In the genomic region with DNA sequence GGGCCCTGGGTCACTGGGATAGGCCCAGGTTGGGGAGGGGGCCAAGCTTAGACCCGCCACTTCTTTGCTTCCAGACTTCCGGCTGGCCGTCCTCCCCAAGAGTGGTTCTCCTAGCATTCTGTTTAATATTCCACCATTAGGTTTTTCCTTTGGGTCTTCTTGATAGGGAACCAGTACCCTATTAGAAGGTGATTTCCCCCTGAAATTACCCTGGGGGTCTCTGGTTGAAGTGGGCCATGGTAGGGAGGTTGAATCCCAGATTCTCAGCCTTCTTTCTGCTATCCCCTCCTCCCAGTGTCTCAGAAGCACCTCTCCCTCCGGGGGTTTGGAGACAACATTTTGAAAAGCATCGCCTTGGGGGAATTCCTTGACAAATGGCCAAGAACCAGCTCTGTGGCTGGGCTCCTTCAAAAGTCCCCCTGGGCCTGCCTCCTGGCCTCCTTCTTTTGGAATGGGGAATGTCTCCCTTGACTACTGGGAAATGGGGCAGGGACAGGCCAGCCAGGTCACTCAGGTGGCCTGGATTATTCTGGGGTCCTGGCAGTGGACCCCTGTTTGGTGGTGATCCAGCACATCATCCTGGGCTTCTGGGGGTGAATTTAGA, we compare ENCODE assay signal across 9 cellular contexts. TPM values are rescaled to one million over a fixed set of nuclear protein-coding genes. Genes with fewer than 3 reads are reported as not detected.
DNase-seq lines count a peak whose midpoint lies in the region; ATAC-seq, FAIRE-seq and TF ChIP-seq lines count a peak whose summit lies in the region.
"Had no signal": no experiment of that assay in that cellular context is flagged by ENCODE, and none has a peak within 500 bp of the region (broad histone marks: within the 10 kb centered on the region; RNA-seq: fewer than 3 reads in every experiment).

No MANE protein-coding gene starts in this region.

- no peaks in the 10 kb centered on the region for H3K9me2 ChIP-seq in GM23338 (ENCODE audit: insufficient read depth)

- H3K9me3 ChIP-seq in T-helper 17 cell (ENCODE audit: control insufficient read depth, low read length, poor library complexity, severe bottlenecking): no peaks in the 10 kb centered on the region

- 0 out of 2 replicates have a peak, but pooled peaks cover 8% of the 10 kb centered on the region for H3F3A ChIP-seq in GM23338 (replicated peaks; ENCODE audit: low read depth)

- H3K27me3 ChIP-seq in GM23338 (ENCODE audit: insufficient read depth): no peaks in the 10 kb centered on the region

- TF ChIP-seq CTCF in GM23338 (conservative IDR thresholded peaks at IDR 0.05; ENCODE audit: low read depth in 2 of 2) (no peak), fibroblast of pulmonary artery (IDR thresholded peaks at IDR 0.05; ENCODE audit: low read length, missing control alignments) (no peak)

- no peaks in the 10 kb centered on the region for H3K9me3 Mint-ChIP-seq in GM23338
- H3K9me3 Mint-ChIP-seq in stimulated activated memory B cell treated with anti-CD40 and anti-IgM and Interleukin-4, amounts not matched to agents 10 μg/mL and 1 μg/mL and 100 μg/mL, for 72 hours: no peaks in the 10 kb centered on the region

- peaks cover 15% of the 10 kb centered on the region for H4K20me1 ChIP-seq in GM23338 (replicated peaks; ENCODE audit: insufficient read depth)

- H3K4me3 Mint-ChIP-seq in GM23338 (no peak overlapping the region; the same call in 2 of the 3 replicates), T-helper 17 cell (no peak overlapping the region)
- H3K4me3 Mint-ChIP-seq in stimulated activated memory B cell treated with anti-CD40 and anti-IgM and Interleukin-4, amounts not matched to agents 10 μg/mL and 1 μg/mL and 100 μg/mL, for 72 hours: no peak overlapping the region

- H3K36me3 Mint-ChIP-seq in GM23338 (ENCODE audit: low read depth): peaks cover 20% of the 10 kb centered on the region
- no peaks in the 10 kb centered on the region for H3K36me3 Mint-ChIP-seq in T-helper 17 cell (ENCODE audit: low read depth)
- H3K36me3 Mint-ChIP-seq in stimulated activated memory B cell treated with anti-CD40 and anti-IgM and Interleukin-4, amounts not matched to agents 10 μg/mL and 1 μg/mL and 100 μg/mL, for 72 hours: peaks cover 28% of the 10 kb centered on the region

- peak overlapping the region; percentile 43 for H3K4me2 ChIP-seq in GM23338

- DNase-seq in GM23338 (ENCODE audit: low spot score): no peak
- no peak for DNase-seq in T-helper 17 cell
- DNase-seq in fibroblast of pulmonary artery (ENCODE audit: low read depth): no peak
- DNase-seq in urothelium cell line (ENCODE audit: low spot score): no peak
- DNase-seq: activated CD4-positive, alpha-beta T cell treated with anti-CD3 and anti-CD28 coated beads, Interleukin-2, amount 50 U/mL, for 48 hours; NCI-H526 had no signal

- H3K4me3 ChIP-seq in GM23338 (no peak overlapping the region), fibroblast of pulmonary artery (replicated peaks; ENCODE audit: low read depth, low read length) (peak overlapping the region; percentile 19)

- no peak overlapping the region for H2AFZ ChIP-seq in GM23338

- H3K4me1 ChIP-seq in GM23338 (ENCODE audit: insufficient read depth): peaks cover 81% of the 10 kb centered on the region

- H3K27me3 Mint-ChIP-seq in GM23338 (ENCODE audit: insufficient read depth, low read depth, poor library complexity) (peaks cover 16% of the 10 kb centered on the region), T-helper 17 cell (no peaks in the 10 kb centered on the region)
- H3K27me3 Mint-ChIP-seq in stimulated activated memory B cell treated with anti-CD40 and anti-IgM and Interleukin-4, amounts not matched to agents 10 μg/mL and 1 μg/mL and 100 μg/mL, for 72 hours: no peaks in the 10 kb centered on the region

- ATAC-seq in GM23338 (no peak), T-helper 17 cell (no peak), HG03442 (IDR thresholded peaks at IDR 0.05; ENCODE audit: unreplicated experiment) (no peak), GM21529 (IDR thresholded peaks at IDR 0.05; ENCODE audit: unreplicated experiment) (no peak)
- ATAC-seq in stimulated activated memory B cell treated with anti-CD40 and anti-IgM and Interleukin-4, amounts not matched to agents 10 μg/mL and 1 μg/mL and 100 μg/mL, for 72 hours: no peak

- H3K27ac ChIP-seq in GM23338 (ENCODE audit: low read depth): peak overlapping the region; percentile 78; the same call in 1 of the 2 replicates

- H3K27ac Mint-ChIP-seq in GM23338 (peak overlapping the region; percentile 23; the same call in 1 of the 2 replicates), T-helper 17 cell (peak overlapping the region; percentile 90)
- H3K27ac Mint-ChIP-seq in stimulated activated memory B cell treated with anti-CD40 and anti-IgM and Interleukin-4, amounts not matched to agents 10 μg/mL and 1 μg/mL and 100 μg/mL, for 72 hours: peak overlapping the region; percentile 87

- H3K36me3 ChIP-seq in GM23338 (ENCODE audit: insufficient read depth): peaks cover 2% of the 10 kb centered on the region; the same call in 1 of the 2 replicates

- peaks cover 85% of the 10 kb centered on the region for H3K79me2 ChIP-seq in GM23338 (replicated peaks; ENCODE audit: insufficient read depth)

- H3K4me1 Mint-ChIP-seq in GM23338 (peaks cover 82% of the 10 kb centered on the region), T-helper 17 cell (peaks cover 66% of the 10 kb centered on the region)
- H3K4me1 Mint-ChIP-seq in stimulated activated memory B cell treated with anti-CD40 and anti-IgM and Interleukin-4, amounts not matched to agents 10 μg/mL and 1 μg/mL and 100 μg/mL, for 72 hours: peaks cover 93% of the 10 kb centered on the region

- no peak for FAIRE-seq in urothelium cell line (lab: Jason Lieb, UNC)

TF ChIP-seq in GM23338, 12 proteins besides CTCF, POLR2A, EP300 and RAD21 (continues in another document):
- TF ChIP-seq, protein P1, sequence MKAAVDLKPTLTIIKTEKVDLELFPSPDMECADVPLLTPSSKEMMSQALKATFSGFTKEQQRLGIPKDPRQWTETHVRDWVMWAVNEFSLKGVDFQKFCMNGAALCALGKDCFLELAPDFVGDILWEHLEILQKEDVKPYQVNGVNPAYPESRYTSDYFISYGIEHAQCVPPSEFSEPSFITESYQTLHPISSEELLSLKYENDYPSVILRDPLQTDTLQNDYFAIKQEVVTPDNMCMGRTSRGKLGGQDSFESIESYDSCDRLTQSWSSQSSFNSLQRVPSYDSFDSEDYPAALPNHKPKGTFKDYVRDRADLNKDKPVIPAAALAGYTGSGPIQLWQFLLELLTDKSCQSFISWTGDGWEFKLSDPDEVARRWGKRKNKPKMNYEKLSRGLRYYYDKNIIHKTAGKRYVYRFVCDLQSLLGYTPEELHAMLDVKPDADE (IDR thresholded peaks at IDR 0.05): no peak
- TF ChIP-seq CREB1 (CRISPR knock-in tag; IDR thresholded peaks at IDR 0.05; ENCODE audit: low read depth): no peak
- TF ChIP-seq, protein P2, sequence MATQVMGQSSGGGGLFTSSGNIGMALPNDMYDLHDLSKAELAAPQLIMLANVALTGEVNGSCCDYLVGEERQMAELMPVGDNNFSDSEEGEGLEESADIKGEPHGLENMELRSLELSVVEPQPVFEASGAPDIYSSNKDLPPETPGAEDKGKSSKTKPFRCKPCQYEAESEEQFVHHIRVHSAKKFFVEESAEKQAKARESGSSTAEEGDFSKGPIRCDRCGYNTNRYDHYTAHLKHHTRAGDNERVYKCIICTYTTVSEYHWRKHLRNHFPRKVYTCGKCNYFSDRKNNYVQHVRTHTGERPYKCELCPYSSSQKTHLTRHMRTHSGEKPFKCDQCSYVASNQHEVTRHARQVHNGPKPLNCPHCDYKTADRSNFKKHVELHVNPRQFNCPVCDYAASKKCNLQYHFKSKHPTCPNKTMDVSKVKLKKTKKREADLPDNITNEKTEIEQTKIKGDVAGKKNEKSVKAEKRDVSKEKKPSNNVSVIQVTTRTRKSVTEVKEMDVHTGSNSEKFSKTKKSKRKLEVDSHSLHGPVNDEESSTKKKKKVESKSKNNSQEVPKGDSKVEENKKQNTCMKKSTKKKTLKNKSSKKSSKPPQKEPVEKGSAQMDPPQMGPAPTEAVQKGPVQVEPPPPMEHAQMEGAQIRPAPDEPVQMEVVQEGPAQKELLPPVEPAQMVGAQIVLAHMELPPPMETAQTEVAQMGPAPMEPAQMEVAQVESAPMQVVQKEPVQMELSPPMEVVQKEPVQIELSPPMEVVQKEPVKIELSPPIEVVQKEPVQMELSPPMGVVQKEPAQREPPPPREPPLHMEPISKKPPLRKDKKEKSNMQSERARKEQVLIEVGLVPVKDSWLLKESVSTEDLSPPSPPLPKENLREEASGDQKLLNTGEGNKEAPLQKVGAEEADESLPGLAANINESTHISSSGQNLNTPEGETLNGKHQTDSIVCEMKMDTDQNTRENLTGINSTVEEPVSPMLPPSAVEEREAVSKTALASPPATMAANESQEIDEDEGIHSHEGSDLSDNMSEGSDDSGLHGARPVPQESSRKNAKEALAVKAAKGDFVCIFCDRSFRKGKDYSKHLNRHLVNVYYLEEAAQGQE (IDR thresholded peaks at IDR 0.05; ENCODE audit: unreplicated experiment): no peak
- no peak for TF ChIP-seq NANOG (IDR thresholded peaks at IDR 0.05; ENCODE audit: borderline replicate concordance)
- no peak for TF ChIP-seq ZNF331 (CRISPR knock-in tag; IDR thresholded peaks at IDR 0.05; ENCODE audit: low read depth)
- TF ChIP-seq POLR2AphosphoS5 (IDR thresholded peaks at IDR 0.05; ENCODE audit: low read depth): no peak
- TF ChIP-seq ZNF114 (CRISPR knock-in tag; IDR thresholded peaks at IDR 0.05): no peak
- no peak for TF ChIP-seq EZH2 (IDR thresholded peaks at IDR 0.05; ENCODE audit: low read depth, unreplicated experiment)
- no peak for TF ChIP-seq EZH2phosphoT487 (IDR thresholded peaks at IDR 0.05; ENCODE audit: unreplicated experiment)

RNA-seq across cellular contexts. Expression of gene LASP1, which starts 5.7 kb away (rescaled TPM):
- 139 and 173 TPM in 2 replicates for total RNA-seq in GM23338 (2014; rRNA removed; shearing (Covaris generic))
- polyA plus RNA-seq in GM23338 (2016; fragmentation: Nextera tagmentation; extraction: Ambion mirVana): 48.5 and 48.7 TPM in 2 replicates
- 100 to 1,000 TPM; 106 to 115 TPM for total RNA-seq in T-helper 17 cell

RNA-seq across cellular contexts. Expression of gene RPL23, which starts 22.1 kb away (rescaled TPM):
- total RNA-seq in GM23338 (2014; rRNA removed; shearing (Covaris generic)): 877 and 957 TPM in 2 replicates
- 4,267 and 4,484 TPM in 2 replicates for polyA plus RNA-seq in GM23338 (2016; fragmentation: Nextera tagmentation; extraction: Ambion mirVana)
- total RNA-seq in T-helper 17 cell: 1,000 to 10,000 TPM; 1,821 to 1,859 TPM

RNA-seq across cellular contexts. Expression of gene CWC25, which starts 50.5 kb away (rescaled TPM):
- 6.4 and 11.6 TPM in 2 replicates for total RNA-seq in GM23338 (2014; rRNA removed; shearing (Covaris generic))
- 28.4 and 29.8 TPM in 2 replicates for polyA plus RNA-seq in GM23338 (2016; fragmentation: Nextera tagmentation; extraction: Ambion mirVana)
- total RNA-seq in T-helper 17 cell: 10 to 100 TPM; 69.6 to 88.5 TPM

Comparison
In these comparisons a context has a peak if more than half of its experiments do, and no peak if none do; other contexts are left out.
1. H3K27ac Mint-ChIP-seq: peak in every context shown above with its lines; median percentile 90 in T-helper 17 cell; 87 in stimulated activated memory B cell treated with anti-CD40 and anti-IgM and Interleukin-4, amounts not matched to agents 10 μg/mL and 1 μg/mL and 100 μg/mL, for 72 hours; 23 in GM23338.